In genomic region chr1:190259424-190259823, GRCh38 we compare ENCODE assay signal across 29 cellular contexts.
"Had no signal": no experiment of that assay in that cellular context is flagged by ENCODE, and none has a peak within 500 bp of the region (broad histone marks: within the 10 kb centered on the region; RNA-seq: fewer than 3 reads in every experiment).

No MANE protein-coding gene starts in this region.

- H3K27me3 Mint-ChIP-seq: dendritic cell treated with granulocyte-macrophage colony-stimulating factor and Interleukin-4, amounts not matched to agents 40 ng/mL and 50 ng/mL, for 4 days; effector memory CD8-positive, alpha-beta T cell had no signal

- H3K9me3 ChIP-seq: colonic mucosa, esophagus muscularis mucosa, gastrocnemius medialis, gastroesophageal sphincter had no signal

- H3K4me1 ChIP-seq: colonic mucosa, esophagus muscularis mucosa, esophagus squamous epithelium, foreskin keratinocyte, gastrocnemius medialis, gastroesophageal sphincter, heart left ventricle, heart right ventricle had no signal

- H3K27ac Mint-ChIP-seq: dendritic cell treated with granulocyte-macrophage colony-stimulating factor and Interleukin-4, amounts not matched to agents 40 ng/mL and 50 ng/mL, for 4 days; effector memory CD8-positive, alpha-beta T cell; endodermal cell had no signal

- H3K4me3 Mint-ChIP-seq: dendritic cell treated with granulocyte-macrophage colony-stimulating factor and Interleukin-4, amounts not matched to agents 40 ng/mL and 50 ng/mL, for 4 days; effector memory CD8-positive, alpha-beta T cell; endodermal cell had no signal

- H3K27ac ChIP-seq: colonic mucosa, coronary artery, dorsolateral prefrontal cortex, epithelial cell of prostate, esophagus muscularis mucosa, esophagus squamous epithelium, foreskin keratinocyte, gastrocnemius medialis, gastroesophageal sphincter, heart left ventricle, heart right ventricle had no signal

- ATAC-seq: effector memory CD8-positive, alpha-beta T cell; esophagus mucosa; foreskin keratinocyte; gastrocnemius medialis; gastroesophageal sphincter; heart left ventricle; heart right ventricle had no signal

- H3K4me3 ChIP-seq: colonic mucosa, coronary artery, dorsolateral prefrontal cortex, esophagus muscularis mucosa, esophagus squamous epithelium, gastrocnemius medialis, gastroesophageal sphincter, heart left ventricle, heart right ventricle had no signal

- FAIRE-seq: colon, endometrium, endothelial cell of umbilical vein, frontal cortex had no signal

- H3K36me3 ChIP-seq: colonic mucosa, esophagus muscularis mucosa, esophagus squamous epithelium, gastrocnemius medialis, gastroesophageal sphincter, heart left ventricle, heart right ventricle had no signal

- DNase-seq: colonic mucosa; cortex of kidney; dermis blood vessel endothelial cell; dorsolateral prefrontal cortex; effector CD4-positive, alpha-beta T cell; effector CD8-positive, alpha-beta T cell; effector memory CD4-positive, alpha-beta T cell; effector memory CD8-positive, alpha-beta T cell; endodermal cell; erythroblast; esophagus squamous epithelium; foreskin fibroblast; foreskin keratinocyte; foreskin melanocyte; gastrocnemius medialis; glutamatergic neuron; head of caudate nucleus; heart left ventricle; heart right ventricle had no signal

- H3K9me3 Mint-ChIP-seq: endodermal cell had no signal

- H3K4me1 Mint-ChIP-seq: endodermal cell had no signal
